Comparison of ENCODE assay signal across 2 cellular contexts in genomic region chr2:112646102-112646719, GRCh38.
A peak's percentile ranks its signal among the peaks of the same experiment; 100 is the strongest.
TF ChIP-seq lines count a peak whose summit lies in the region.

No MANE protein-coding gene starts in this region.

TF ChIP-seq in A549, 52 proteins besides CTCF, POLR2A, EP300 and RAD21 (continued from another document):
- TF ChIP-seq HMGXB4 (CRISPR knock-in tag; IDR thresholded peaks at IDR 0.05; ENCODE audit: borderline replicate concordance) (no peak), HOXA7 (CRISPR knock-in tag; IDR thresholded peaks at IDR 0.05) (no peak), E2F6 (IDR thresholded peaks at IDR 0.05; ENCODE audit: borderline replicate concordance, low read depth) (no peak), PHF8 (IDR thresholded peaks at IDR 0.05; ENCODE audit: borderline replicate concordance, low read depth) (peak; percentile 98), KDM5A (IDR thresholded peaks at IDR 0.05) (peak; percentile 16; the same call in 1 of the 2 replicates), HES2 (IDR thresholded peaks at IDR 0.05) (no peak), EHF (CRISPR knock-in tag; IDR thresholded peaks at IDR 0.05) (no peak), CEBPB (IDR thresholded peaks at IDR 0.05) (no peak), MYC (IDR thresholded peaks at IDR 0.05; ENCODE audit: borderline replicate concordance, low read length) (peak; percentile 68; the same call in 1 of the 2 replicates), NR3C1 (IDR thresholded peaks at IDR 0.05) (no peak), KDM1A (IDR thresholded peaks at IDR 0.05; ENCODE audit: low read depth) (no peak), HOXB5 (CRISPR knock-in tag; IDR thresholded peaks at IDR 0.05) (no peak), POLR2AphosphoS2 (conservative IDR thresholded peaks at IDR 0.05; ENCODE audit: low read length) (no peak), ELK1 (IDR thresholded peaks at IDR 0.05; ENCODE audit: low read depth, low read length) (no peak), MAX (IDR thresholded peaks at IDR 0.05) (peak; percentile 76), JUNB (IDR thresholded peaks at IDR 0.05) (no peak), CBX8 (IDR thresholded peaks at IDR 0.05) (no peak), RARB (CRISPR knock-in tag; IDR thresholded peaks at IDR 0.05) (no peak), GATA3 (IDR thresholded peaks at IDR 0.05; ENCODE audit: borderline replicate concordance) (no peak), JUN (IDR thresholded peaks at IDR 0.05) (peak in 1 of 2 experiments; percentile 11; a peak in 3 of 5 replicates)

TF ChIP-seq in HepG2, 621 proteins besides CTCF, POLR2A, EP300 and RAD21 (continued from another document and continues in another):
- TF ChIP-seq ZBTB46 (CRISPR knock-in tag; IDR thresholded peaks at IDR 0.05; ENCODE audit: borderline replicate concordance) (0 out of 2 replicates have a peak, but pooled peaks have one; percentile 43), ZNF142 (CRISPR knock-in tag; IDR thresholded peaks at IDR 0.05) (peak; percentile 72; the same call in 1 of the 2 replicates), RAD51 (IDR thresholded peaks at IDR 0.05; ENCODE audit: borderline replicate concordance) (no peak), ASH2L (IDR thresholded peaks at IDR 0.05; ENCODE audit: insufficient read length, low read depth, low read length) (peak; percentile 90), MAX (IDR thresholded peaks at IDR 0.05) (peak; percentile 84), HNRNPLL (IDR thresholded peaks at IDR 0.05; ENCODE audit: low read depth, low read length, poor library complexity, severe bottlenecking) (peak; percentile 16), TFDP1 (CRISPR knock-in tag; IDR thresholded peaks at IDR 0.05; ENCODE audit: borderline replicate concordance) (peak; percentile 36; the same call in 1 of the 2 replicates), PLSCR1 (CRISPR knock-in tag; IDR thresholded peaks at IDR 0.05; ENCODE audit: borderline replicate concordance) (0 out of 2 replicates have a peak, but pooled peaks have one; percentile 71), ATF6 (CRISPR knock-in tag; conservative IDR thresholded peaks at IDR 0.05) (no peak), TFDP2 (CRISPR knock-in tag; IDR thresholded peaks at IDR 0.05) (peak; percentile 71; the same call in 1 of the 2 replicates), ZNF768 (CRISPR knock-in tag; IDR thresholded peaks at IDR 0.05) (peak; percentile 10; the same call in 1 of the 2 replicates), FOXP4 (CRISPR knock-in tag; IDR thresholded peaks at IDR 0.05) (no peak), RORA (CRISPR knock-in tag; IDR thresholded peaks at IDR 0.05) (no peak), ZFP41 (CRISPR knock-in tag; IDR thresholded peaks at IDR 0.05; ENCODE audit: borderline replicate concordance) (0 out of 2 replicates have a peak, but pooled peaks have one; percentile 55), MTF2 (CRISPR knock-in tag; IDR thresholded peaks at IDR 0.05; ENCODE audit: borderline replicate concordance) (0 out of 2 replicates have a peak, but pooled peaks have one; percentile 8), KDM5A (IDR thresholded peaks at IDR 0.05; ENCODE audit: borderline replicate concordance, low read length) (peak; percentile 70), HES4 (CRISPR knock-in tag; IDR thresholded peaks at IDR 0.05; ENCODE audit: borderline replicate concordance) (peak; percentile 67; the same call in 1 of the 2 replicates), ZNF281 (CRISPR knock-in tag; IDR thresholded peaks at IDR 0.05; ENCODE audit: borderline replicate concordance) (0 out of 2 replicates have a peak, but pooled peaks have one; percentile 16), ZNF563 (CRISPR knock-in tag; IDR thresholded peaks at IDR 0.05) (peak; percentile 47), SALL1 (CRISPR knock-in tag; IDR thresholded peaks at IDR 0.05) (peak; percentile 2; the same call in 1 of the 2 replicates), ZBTB34 (CRISPR knock-in tag; IDR thresholded peaks at IDR 0.05) (0 out of 2 replicates have a peak, but pooled peaks have one; percentile 56), MXD1 (CRISPR knock-in tag; IDR thresholded peaks at IDR 0.05) (peak; percentile 69; the same call in 1 of the 2 replicates)
